18 cellular contexts compared by ENCODE assay signal in the genomic region with DNA sequence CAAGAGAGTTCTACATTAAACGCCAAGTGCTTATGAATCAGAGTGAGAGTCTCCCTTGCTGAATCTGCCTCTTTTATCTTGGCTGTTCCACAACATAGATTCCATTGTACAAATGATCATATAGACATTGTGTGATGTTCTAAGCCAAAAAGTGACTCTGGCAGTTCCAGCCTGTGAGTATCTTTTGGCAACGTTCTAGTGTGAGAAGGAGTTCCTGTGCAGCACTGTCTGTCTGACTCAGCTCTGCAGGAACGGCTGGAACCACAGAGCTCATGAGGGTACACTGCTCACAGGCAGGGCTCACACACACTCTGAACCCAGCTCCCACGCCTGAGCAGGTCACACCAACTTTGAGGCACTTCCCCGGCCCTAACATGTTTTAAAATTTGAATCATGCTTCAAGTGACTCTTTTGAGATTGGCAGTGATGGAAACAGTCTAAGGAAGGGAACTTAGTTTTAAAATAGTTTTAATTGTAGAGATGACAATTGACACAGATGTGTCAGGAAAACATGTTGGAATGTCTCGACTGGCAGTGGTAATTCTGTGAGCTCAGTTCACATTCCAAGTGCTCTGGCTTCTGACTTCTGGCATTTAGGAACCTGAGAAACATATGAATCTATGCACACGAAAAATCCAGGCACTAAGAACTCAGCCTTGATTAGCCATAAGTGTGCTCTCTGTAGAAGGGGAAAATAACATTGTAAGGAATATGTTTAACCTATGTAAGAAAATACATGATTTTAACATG.
DNase-seq lines count a peak whose midpoint lies in the region; ATAC-seq and TF ChIP-seq lines count a peak whose summit lies in the region.
"Had no signal": no experiment of that assay in that cellular context is flagged by ENCODE, and none has a peak within 500 bp of the region (broad histone marks: within the 10 kb centered on the region; RNA-seq: fewer than 3 reads in every experiment).

No MANE protein-coding gene starts in this region.

- H3K36me3 Mint-ChIP-seq in activated T-helper 17 cell treated with anti-CD3 and anti-CD28 coated beads, Interleukin-2, amount 50 U/mL, for 72 hours (ENCODE audit: low read depth) = no peaks in the 10 kb centered on the region
- H3K36me3 Mint-ChIP-seq: activated naive CD8-positive, alpha-beta T cell treated with anti-CD3 and anti-CD28 coated beads, Interleukin-2, amount 10 ng/mL, durations not matched to agents 7 days and 5 days had no signal

- no peaks in the 10 kb centered on the region for H3K4me1 Mint-ChIP-seq in activated T-helper 17 cell treated with anti-CD3 and anti-CD28 coated beads, Interleukin-2, amount 50 U/mL, for 72 hours
- H3K4me1 Mint-ChIP-seq: activated naive CD8-positive, alpha-beta T cell treated with anti-CD3 and anti-CD28 coated beads, Interleukin-2, amount 10 ng/mL, durations not matched to agents 7 days and 5 days had no signal

- no peak for TF ChIP-seq CTCF in RWPE2 (IDR thresholded peaks at IDR 0.05; ENCODE audit: poor library complexity, severe bottlenecking)
- TF ChIP-seq CTCF in foreskin fibroblast (IDR thresholded peaks at IDR 0.05; ENCODE audit: low read depth, low read length) = no peak
- no peak for TF ChIP-seq CTCF in osteoblast (IDR thresholded peaks at IDR 0.05; ENCODE audit: extremely low read depth, low read depth, low read length)

- ATAC-seq in RWPE2 (ENCODE audit: low read depth) (peak; percentile 70), GM21717 (IDR thresholded peaks at IDR 0.05; ENCODE audit: unreplicated experiment) (no peak)
- no peak for ATAC-seq in activated T-helper 17 cell treated with anti-CD3 and anti-CD28 coated beads, Interleukin-2, amount 50 U/mL, for 72 hours (replicated peaks)
- ATAC-seq: esophagus mucosa, GM12878, Panc1 had no signal

- H3K27ac Mint-ChIP-seq in activated T-helper 17 cell treated with anti-CD3 and anti-CD28 coated beads, Interleukin-2, amount 50 U/mL, for 72 hours = no peak overlapping the region
- H3K27ac Mint-ChIP-seq: activated naive CD8-positive, alpha-beta T cell treated with anti-CD3 and anti-CD28 coated beads, Interleukin-2, amount 10 ng/mL, durations not matched to agents 7 days and 5 days had no signal

- H3K9me3 Mint-ChIP-seq in activated T-helper 17 cell treated with anti-CD3 and anti-CD28 coated beads, Interleukin-2, amount 50 U/mL, for 72 hours = peaks cover 5% of the 10 kb centered on the region
- H3K9me3 Mint-ChIP-seq: activated naive CD8-positive, alpha-beta T cell treated with anti-CD3 and anti-CD28 coated beads, Interleukin-2, amount 10 ng/mL, durations not matched to agents 7 days and 5 days had no signal

- H3K27me3 Mint-ChIP-seq in activated T-helper 17 cell treated with anti-CD3 and anti-CD28 coated beads, Interleukin-2, amount 50 U/mL, for 72 hours = no peaks in the 10 kb centered on the region
- H3K27me3 Mint-ChIP-seq: activated naive CD8-positive, alpha-beta T cell treated with anti-CD3 and anti-CD28 coated beads, Interleukin-2, amount 10 ng/mL, durations not matched to agents 7 days and 5 days had no signal

- H3K4me3 ChIP-seq in RWPE2 (ENCODE audit: severe bottlenecking) (no peak overlapping the region), foreskin fibroblast (ENCODE audit: low read depth in 1 of 2, low read length in 2 of 2) (no peak overlapping the region), osteoblast (ENCODE audit: insufficient read depth, low read length) (no peak overlapping the region)
- H3K4me3 ChIP-seq: GM12878 had no signal

- no peak overlapping the region for H3K4me2 ChIP-seq in osteoblast (ENCODE audit: insufficient read depth, low read length)

- H3K27ac ChIP-seq in RWPE2 (ENCODE audit: poor library complexity, severe bottlenecking) (no peak overlapping the region), osteoblast (ENCODE audit: low read depth, low read length) (peak overlapping the region; percentile 81)

- no peaks in the 10 kb centered on the region for H3K36me3 ChIP-seq in RWPE2 (ENCODE audit: low read depth)
- H3K36me3 ChIP-seq in osteoblast (ENCODE audit: insufficient read depth, low read length) = no peaks in the 10 kb centered on the region

- H3K79me2 ChIP-seq in osteoblast (ENCODE audit: insufficient read depth, low read length) = no peaks in the 10 kb centered on the region

- H4K20me1 ChIP-seq in osteoblast (ENCODE audit: insufficient read depth, low read length) = no peaks in the 10 kb centered on the region

- no peaks in the 10 kb centered on the region for H3K27me3 ChIP-seq in RWPE2 (ENCODE audit: insufficient read depth, poor library complexity, severe bottlenecking)
- H3K27me3 ChIP-seq in osteoblast (ENCODE audit: insufficient read depth, low read length) = no peaks in the 10 kb centered on the region

- DNase-seq in Ammon's horn (ENCODE audit: low spot score) (peak; percentile 23), RWPE2 (ENCODE audit: low spot score) (no peak), foreskin fibroblast (peak; percentile 66 to 85), osteoblast (ENCODE audit: insufficient read length, low spot score, missing footprints) (no peak), MV-4-11 (lab: John Stamatoyannopoulos, UW) (no peak), epidermal melanocyte (ENCODE audit: insufficient read length, low spot score) (no peak)
- DNase-seq: activated naive CD8-positive, alpha-beta T cell treated with anti-CD3 and anti-CD28 coated beads, Interleukin-2, amount 10 ng/mL, durations not matched to agents 7 days and 5 days; C1 segment of cervical spinal cord; DMS79 treated with DMSO at 0.1 percent for 48 hours; NCI-H1930; NCI-H69; nucleus accumbens; substantia nigra had no signal

- no peak overlapping the region for H2AFZ ChIP-seq in osteoblast (ENCODE audit: low read length)

- H3K4me3 Mint-ChIP-seq in activated T-helper 17 cell treated with anti-CD3 and anti-CD28 coated beads, Interleukin-2, amount 50 U/mL, for 72 hours = no peak overlapping the region
- H3K4me3 Mint-ChIP-seq: activated naive CD8-positive, alpha-beta T cell treated with anti-CD3 and anti-CD28 coated beads, Interleukin-2, amount 10 ng/mL, durations not matched to agents 7 days and 5 days had no signal

- H3K4me1 ChIP-seq in RWPE2 (ENCODE audit: insufficient read depth, poor library complexity, severe bottlenecking) (no peaks in the 10 kb centered on the region), osteoblast (ENCODE audit: insufficient read depth, low read length) (peaks cover 9% of the 10 kb centered on the region)

- H3K9me3 ChIP-seq in RWPE2 (ENCODE audit: severe bottlenecking) (no peaks in the 10 kb centered on the region), osteoblast (ENCODE audit: low read depth, low read length) (no peaks in the 10 kb centered on the region)

Comparison
In these comparisons a context has a peak if more than half of its experiments do, and no peak if none do; other contexts are left out.
1. DNase-seq: peak in Ammon's horn (single experiment) and foreskin fibroblast (2 of 2); none in RWPE2 (single experiment), osteoblast (single experiment), MV-4-11 (single experiment) and epidermal melanocyte (single experiment).